ENCODE assay signal across 20 cellular contexts in genomic region chr2:66448592-66448991, GRCh38.
"Had no signal": no experiment of that assay in that cellular context is flagged by ENCODE, and none has a peak within 500 bp of the region (broad histone marks: within the 10 kb centered on the region; RNA-seq: fewer than 3 reads in every experiment).

No MANE protein-coding gene starts in this region.

- H3K9ac ChIP-seq: parathyroid adenoma had no signal

- H3K9me3 Mint-ChIP-seq: naive B cell; stimulated activated naive B cell treated with anti-CD40 and anti-IgM and Interleukin-4, amounts not matched to agents 10 μg/mL and 1 μg/mL and 100 μg/mL, for 72 hours had no signal

- H3K27ac ChIP-seq: parathyroid adenoma, thyroid gland had no signal

- H2AFZ ChIP-seq: parathyroid adenoma had no signal

- FAIRE-seq: bronchial epithelial cell had no signal

- DNase-seq: activated CD4-positive, alpha-beta T cell treated with anti-CD3 and anti-CD28 coated beads, Interleukin-2, amount 50 U/mL, for 4 hours; activated naive CD4-positive, alpha-beta T cell; activated T-cell treated with anti-CD3 and anti-CD28 coated beads for 4 hours; dermis blood vessel endothelial cell; foreskin fibroblast; hypothalamus; kidney glomerular epithelial cell; lower lobe of right lung; naive B cell; retina; stimulated activated CD4-positive, alpha-beta T cell treated with anti-CD3 and anti-CD28 coated beads, Interleukin-15, amount 100 ng/mL, for 24 hours; stimulated activated CD4-positive, alpha-beta T cell treated with anti-CD3 and anti-CD28 coated beads, Interleukin-4, amount 100 ng/mL, for 1 hour; stimulated activated naive B cell treated with anti-CD40 and anti-IgM and Interleukin-4, amounts not matched to agents 10 μg/mL and 1 μg/mL and 100 μg/mL, for 72 hours; T-helper 1 cell; T1000; thyroid gland had no signal

- H3K4me3 Mint-ChIP-seq: naive B cell; stimulated activated naive B cell treated with anti-CD40 and anti-IgM and Interleukin-4, amounts not matched to agents 10 μg/mL and 1 μg/mL and 100 μg/mL, for 72 hours had no signal

- H3K36me3 ChIP-seq: ascending aorta, lower lobe of right lung, thyroid gland had no signal

- H3K9me3 ChIP-seq: ascending aorta, lower lobe of right lung, thyroid gland had no signal

- H3K4me1 ChIP-seq: lower lobe of right lung, parathyroid adenoma had no signal

- H3K36me3 Mint-ChIP-seq: naive B cell; stimulated activated naive B cell treated with anti-CD40 and anti-IgM and Interleukin-4, amounts not matched to agents 10 μg/mL and 1 μg/mL and 100 μg/mL, for 72 hours had no signal

- ATAC-seq: activated CD4-positive, CD25-positive, alpha-beta regulatory T cell treated with anti-CD3 and anti-CD28 coated beads, Interleukin-2, amount 50 U/mL, for 24 hours; lower lobe of right lung; stimulated activated naive B cell treated with anti-CD40 and anti-IgM and Interleukin-4, amounts not matched to agents 10 μg/mL and 1 μg/mL and 100 μg/mL, for 72 hours had no signal

- H3K4me3 ChIP-seq: thyroid gland had no signal

- H3K27ac Mint-ChIP-seq: naive B cell; stimulated activated naive B cell treated with anti-CD40 and anti-IgM and Interleukin-4, amounts not matched to agents 10 μg/mL and 1 μg/mL and 100 μg/mL, for 72 hours had no signal

- H3K27me3 ChIP-seq: ascending aorta, thyroid gland had no signal
